In the genomic region with DNA sequence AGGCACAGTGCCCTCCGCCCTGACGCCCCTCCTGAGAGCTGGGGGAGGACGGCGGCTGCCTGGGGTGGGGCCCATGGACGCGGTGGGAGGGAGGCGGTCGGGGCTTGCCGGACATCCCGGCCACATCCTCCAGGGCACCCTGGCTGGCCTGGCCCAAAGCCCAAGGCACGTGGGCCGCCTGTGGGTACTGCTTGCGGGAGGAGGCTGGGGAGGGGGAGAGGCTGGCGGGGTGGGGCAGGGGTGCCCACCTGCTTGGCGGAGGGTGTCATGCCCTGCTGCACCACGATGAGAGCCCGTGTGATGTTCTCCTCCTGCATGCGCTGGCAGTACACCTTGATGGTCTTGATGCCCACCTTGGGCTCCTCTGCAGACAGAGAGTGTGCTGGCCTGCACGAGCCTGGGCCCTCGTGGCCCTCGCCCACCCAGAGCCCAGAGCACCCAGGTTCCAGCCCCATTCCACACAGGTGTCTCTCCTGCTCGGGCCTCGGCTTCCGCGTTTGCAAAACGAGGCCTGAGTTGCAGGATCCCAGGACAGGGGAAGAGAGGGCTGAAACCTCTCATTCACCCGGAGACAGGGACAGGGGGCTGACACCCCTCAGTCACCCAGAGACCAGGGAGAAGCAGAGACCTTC, we compare ENCODE assay signal across 20 cellular contexts.
"Had no signal": no experiment of that assay in that cellular context is flagged by ENCODE, and none has a peak within 500 bp of the region (broad histone marks: within the 10 kb centered on the region; RNA-seq: fewer than 3 reads in every experiment).

No MANE protein-coding gene starts in this region.

- H3K27ac Mint-ChIP-seq: mesothelial cell of epicardium had no signal

- H3K9me3 Mint-ChIP-seq: activated naive CD4-positive, alpha-beta T cell treated with anti-CD3 and anti-CD28 coated beads for 36 hours; activated T-cell treated with anti-CD3 and anti-CD28 coated beads, Interleukin-2, amount 50 U/mL, for 4 hours; immature natural killer cell; mesothelial cell of epicardium; T-cell had no signal

- H3K4me3 Mint-ChIP-seq: mesothelial cell of epicardium had no signal

- H3K4me3 ChIP-seq: adrenal gland, hepatocyte, left lung, ovary, prostate gland, transverse colon had no signal

- DNase-seq: activated CD4-positive, CD25-positive, alpha-beta regulatory T cell treated with anti-CD3 and anti-CD28 coated beads, Interleukin-2, amount 50 U/mL, for 72 hours; activated naive CD4-positive, alpha-beta T cell treated with anti-CD3 and anti-CD28 coated beads for 36 hours; activated T-cell treated with anti-CD3 and anti-CD28 coated beads, Interleukin-2, amount 50 U/mL, for 4 hours; central memory CD4-positive, alpha-beta T cell; dermis blood vessel endothelial cell; erythroblast; foreskin fibroblast; immature natural killer cell; left lung; mammary epithelial cell; stimulated activated CD4-positive, alpha-beta T cell treated with anti-CD3 and anti-CD28 coated beads, Interleukin-4, amount 100 ng/mL, for 24 hours; transverse colon; WERI-Rb-1 had no signal

- H3K27ac ChIP-seq: adrenal gland, hepatocyte, left lung, ovary, prostate gland, transverse colon, WERI-Rb-1 had no signal

- H3K36me3 ChIP-seq: ovary had no signal

- H3K9me3 ChIP-seq: adrenal gland, left lung, ovary, prostate gland, transverse colon had no signal

- H3K27me3 Mint-ChIP-seq: naive thymus-derived CD8-positive, alpha-beta T cell; T-cell had no signal

- ATAC-seq: left lung had no signal

- H3K27me3 ChIP-seq: adrenal gland, hepatocyte, left lung, ovary, transverse colon had no signal
